Comparison of ENCODE assay signal across 13 cellular contexts in the genomic region with DNA sequence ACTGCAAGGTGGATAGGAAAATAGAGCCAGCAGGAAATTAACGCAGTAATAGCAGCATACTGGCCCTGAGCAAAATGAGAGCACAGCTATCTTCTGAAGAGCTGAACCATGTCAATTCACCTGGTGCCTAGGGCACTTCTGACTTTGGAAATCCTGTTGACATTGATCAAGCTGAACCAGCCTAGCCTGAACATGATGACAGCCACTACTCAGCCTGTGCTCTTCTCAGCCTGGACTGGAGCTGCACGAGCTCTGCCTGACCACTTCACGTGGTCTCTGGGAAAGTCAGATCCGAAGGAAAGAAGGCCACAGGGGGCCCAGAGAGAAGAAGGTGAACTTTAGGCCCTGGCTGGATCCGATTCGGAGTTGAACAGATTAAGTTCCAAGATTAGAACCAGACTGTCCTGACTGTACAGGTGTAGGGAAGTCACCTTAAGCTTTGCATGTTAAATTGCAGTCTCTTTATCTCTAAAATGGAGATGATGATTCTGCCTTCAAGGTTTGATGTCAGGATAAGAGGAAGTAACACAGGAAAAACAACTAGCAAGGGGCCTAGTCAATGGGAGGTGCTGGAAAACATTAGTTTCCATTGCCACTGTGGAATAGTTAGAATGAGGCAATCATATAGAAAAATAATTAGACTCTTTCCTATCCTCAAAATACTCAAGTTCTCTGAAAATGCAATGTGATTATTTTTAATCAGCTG.
A peak's percentile ranks its signal among the peaks of the same experiment; 100 is the strongest.
DNase-seq lines count a peak whose midpoint lies in the region; ATAC-seq and TF ChIP-seq lines count a peak whose summit lies in the region.
"Had no signal": no experiment of that assay in that cellular context is flagged by ENCODE, and none has a peak within 500 bp of the region (broad histone marks: within the 10 kb centered on the region; RNA-seq: fewer than 3 reads in every experiment).

No MANE protein-coding gene starts in this region.

- no peak for TF ChIP-seq POLR2A in heart left ventricle (IDR thresholded peaks at IDR 0.05)
- TF ChIP-seq POLR2A in uterus (IDR thresholded peaks at IDR 0.05), result no peak

- DNase-seq in heart left ventricle, result no peak
- DNase-seq in left cardiac atrium, result no peak
- peak; percentile 34 for DNase-seq in choroid plexus epithelial cell (ENCODE audit: low read depth)
- DNase-seq in uterus, result no peak
- no peak for DNase-seq in NCI-H2107 treated with DMSO at 0.1 percent for 48 hours (lab: John Stamatoyannopoulos, UW; ENCODE audit: unreplicated experiment)
- no peak for DNase-seq in activated CD4-positive, alpha-beta memory T cell treated with anti-CD3 and anti-CD28 coated beads, Interleukin-2, amount 10 ng/mL, durations not matched to agents 7 days and 5 days
- DNase-seq in mesenteric fat pad (ENCODE audit: low spot score), result no peak
- DNase-seq: KG1, NCI-H187 treated with DMSO at 0.1 percent for 48 hours had no signal

- CTCF ChIA-PET in activated CD4-positive, alpha-beta memory T cell treated with anti-CD3 and anti-CD28 coated beads, Interleukin-2, amount 10 ng/mL, durations not matched to agents 7 days and 5 days (lab: Charles Lee), result interaction anchor here (1.1 kb wide), 1 partner anchor 12 kb away, joined by 3 read pairs; no protein-coding TSS in a partner anchor

- H3K9me3 ChIP-seq in heart left ventricle (no peaks in the 10 kb centered on the region), uterus (no peaks in the 10 kb centered on the region)

- peak overlapping the region; percentile 43 to 74 (median 66) for H3K27ac Mint-ChIP-seq in nephron
- no peak overlapping the region for H3K27ac Mint-ChIP-seq in activated CD4-positive, alpha-beta memory T cell treated with anti-CD3 and anti-CD28 coated beads, Interleukin-2, amount 10 ng/mL, durations not matched to agents 7 days and 5 days
- H3K27ac Mint-ChIP-seq: activated naive CD8-positive, alpha-beta T cell had no signal

- H3K27me3 ChIP-seq in heart left ventricle (no peaks in the 10 kb centered on the region), uterus (no peaks in the 10 kb centered on the region)

- H3K9me3 Mint-ChIP-seq in nephron, result no peaks in the 10 kb centered on the region
- no peaks in the 10 kb centered on the region for H3K9me3 Mint-ChIP-seq in activated CD4-positive, alpha-beta memory T cell treated with anti-CD3 and anti-CD28 coated beads, Interleukin-2, amount 10 ng/mL, durations not matched to agents 7 days and 5 days
- H3K9me3 Mint-ChIP-seq: memory B cell; T-helper 1 cell treated with Interleukin-12 subunit alpha and Interleukin-12 subunit beta and Interleukin-4 antibody, amounts not matched to agents 30 μg/mL and 1 μg/mL, for 36 hours had no signal

- no peaks in the 10 kb centered on the region for H3K36me3 Mint-ChIP-seq in nephron (ENCODE audit: low read depth)
- no peaks in the 10 kb centered on the region for H3K36me3 Mint-ChIP-seq in activated CD4-positive, alpha-beta memory T cell treated with anti-CD3 and anti-CD28 coated beads, Interleukin-2, amount 10 ng/mL, durations not matched to agents 7 days and 5 days (ENCODE audit: low read depth)
- H3K36me3 Mint-ChIP-seq: activated naive CD8-positive, alpha-beta T cell; memory B cell had no signal

- intact Hi-C loops in heart left ventricle (cut with DNase I) (loop anchor here in 4 of 10 donors (5.0 to 10.0 kb wide), 5 partner anchors 546 to 839 kb away; a partner anchor contains a TSS), left cardiac atrium (cut with DNase I) (loop anchor here in 1 of 2 donors (5.0 kb wide), 1 partner anchor 839 kb away; no protein-coding TSS in a partner anchor), uterus (cut with DNase I; ENCODE audit: low total_unique reads) (no loop called here)

- POLR2A ChIA-PET in activated CD4-positive, alpha-beta memory T cell treated with anti-CD3 and anti-CD28 coated beads, Interleukin-2, amount 10 ng/mL, durations not matched to agents 7 days and 5 days (lab: Charles Lee), result interaction anchor here (1.6 kb wide), 1 partner anchor 548 kb away, joined by 4 read pairs; a partner anchor contains a TSS

- peaks cover 14% of the 10 kb centered on the region for H3K27me3 Mint-ChIP-seq in nephron (ENCODE audit: low read depth)
- no peaks in the 10 kb centered on the region for H3K27me3 Mint-ChIP-seq in activated CD4-positive, alpha-beta memory T cell treated with anti-CD3 and anti-CD28 coated beads, Interleukin-2, amount 10 ng/mL, durations not matched to agents 7 days and 5 days
- H3K27me3 Mint-ChIP-seq: activated naive CD8-positive, alpha-beta T cell; memory B cell had no signal

- H3K27ac ChIP-seq in heart left ventricle, result peak overlapping the region in 8 of 12 donors; percentile 48 to 87 (median 68)
- peak overlapping the region; percentile 77 to 85 for H3K27ac ChIP-seq in uterus

- H3K4me3 Mint-ChIP-seq in nephron, result no peak overlapping the region
- H3K4me3 Mint-ChIP-seq in activated CD4-positive, alpha-beta memory T cell treated with anti-CD3 and anti-CD28 coated beads, Interleukin-2, amount 10 ng/mL, durations not matched to agents 7 days and 5 days, result no peak overlapping the region
- H3K4me3 Mint-ChIP-seq: activated naive CD8-positive, alpha-beta T cell; memory B cell; T-helper 1 cell treated with Interleukin-12 subunit alpha and Interleukin-12 subunit beta and Interleukin-4 antibody, amounts not matched to agents 30 μg/mL and 1 μg/mL, for 36 hours had no signal

- H3K4me1 ChIP-seq in heart left ventricle (peaks cover 14 to 33% (median 26%) of the 10 kb centered on the region in 12 donors), uterus (peaks cover 14 to 15% of the 10 kb centered on the region in 2 donors)

- TF ChIP-seq CTCF in heart left ventricle (IDR thresholded peaks at IDR 0.05) (no peak), choroid plexus epithelial cell (conservative IDR thresholded peaks at IDR 0.05; ENCODE audit: low read depth, low read length) (no peak), nephron (IDR thresholded peaks at IDR 0.05; ENCODE audit: unreplicated experiment in 3 of 3) (no peak), uterus (IDR thresholded peaks at IDR 0.05) (no peak)

- H3K36me3 ChIP-seq in heart left ventricle (no peaks in the 10 kb centered on the region), uterus (no peaks in the 10 kb centered on the region)

- H3K4me1 Mint-ChIP-seq in nephron, result peaks cover 36% of the 10 kb centered on the region
- H3K4me1 Mint-ChIP-seq in activated CD4-positive, alpha-beta memory T cell treated with anti-CD3 and anti-CD28 coated beads, Interleukin-2, amount 10 ng/mL, durations not matched to agents 7 days and 5 days, result peaks cover 22% of the 10 kb centered on the region

- no peak overlapping the region for H3K4me3 ChIP-seq in heart left ventricle
- H3K4me3 ChIP-seq in choroid plexus epithelial cell (ENCODE audit: low read depth, low read length), result no peak overlapping the region
- H3K4me3 ChIP-seq in uterus, result no peak overlapping the region

- WGBS in heart left ventricle, 4 donors, result 79 to 92% (median 85%) methylated on average over 6 of the region's 6 CpGs

- ATAC-seq in heart left ventricle (no peak), left cardiac atrium (no peak)
